ENCODE assay signal across 8 cellular contexts in the genomic region with DNA sequence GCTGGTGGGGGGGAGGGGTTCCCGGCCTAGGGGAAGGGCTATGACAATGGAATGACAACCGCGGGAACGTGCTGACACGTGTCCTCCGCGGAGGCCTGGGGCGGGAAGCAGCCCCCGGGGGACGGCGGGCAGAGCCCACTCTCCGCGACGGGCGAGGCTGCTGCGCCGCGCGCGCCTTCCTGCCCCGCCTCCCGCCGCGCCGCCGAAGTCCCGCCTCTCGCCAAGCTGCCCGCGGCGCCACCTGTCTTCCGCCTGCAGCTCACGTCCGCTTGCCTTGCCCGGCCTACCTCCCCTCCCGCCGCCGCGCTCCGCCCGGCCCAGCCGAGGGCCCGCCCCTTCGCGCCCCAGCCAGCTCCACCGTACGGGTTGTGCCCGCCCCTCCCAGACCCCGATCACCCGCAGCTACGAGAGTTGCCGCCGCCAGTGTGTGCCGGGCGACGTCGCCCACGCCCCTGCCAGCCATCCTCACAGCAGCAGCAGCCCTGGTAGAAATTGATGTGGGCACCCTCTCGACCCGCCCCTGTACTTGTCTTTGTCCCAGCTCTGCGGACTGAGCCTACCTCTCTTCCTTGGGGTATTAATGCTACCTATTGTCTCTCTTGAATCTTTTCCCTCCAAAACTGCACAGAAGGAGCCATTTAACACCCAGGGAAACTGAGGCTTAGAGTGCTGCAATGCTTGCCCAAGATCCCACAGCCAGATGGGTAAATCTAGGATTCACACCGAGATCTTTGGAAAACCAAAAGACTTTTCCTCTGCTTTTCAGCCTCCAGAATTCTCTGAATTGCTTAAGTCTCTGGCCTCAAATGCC. TPM values are rescaled to one million over a fixed set of nuclear protein-coding genes. Genes with fewer than 3 reads are reported as not detected.
DNase-seq lines count a peak whose midpoint lies in the region; ATAC-seq and TF ChIP-seq lines count a peak whose summit lies in the region.

A gene with protein sequence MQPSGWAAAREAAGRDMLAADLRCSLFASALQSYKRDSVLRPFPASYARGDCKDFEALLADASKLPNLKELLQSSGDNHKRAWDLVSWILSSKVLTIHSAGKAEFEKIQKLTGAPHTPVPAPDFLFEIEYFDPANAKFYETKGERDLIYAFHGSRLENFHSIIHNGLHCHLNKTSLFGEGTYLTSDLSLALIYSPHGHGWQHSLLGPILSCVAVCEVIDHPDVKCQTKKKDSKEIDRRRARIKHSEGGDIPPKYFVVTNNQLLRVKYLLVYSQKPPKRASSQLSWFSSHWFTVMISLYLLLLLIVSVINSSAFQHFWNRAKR (minus strand): TSS at position 180 of the 811 bp plus-strand sequence. CDS start 457 bp downstream, outside the sequence.

- H4K20me1 ChIP-seq in OCI-LY3 (ENCODE audit: insufficient read depth, low read length), result no peaks in the 10 kb centered on the region

- peak within 1 kb of the TSS; percentile 75 for H3K9ac ChIP-seq in OCI-LY3 (ENCODE audit: low read length)

- H3K4me2 ChIP-seq in OCI-LY3 (ENCODE audit: low read length), result peak within 1 kb of the TSS; percentile 91

- peaks cover 17% of the 10 kb centered on the region for H3K4me1 ChIP-seq in OCI-LY3 (ENCODE audit: low read length)

- H2AFZ ChIP-seq in OCI-LY3 (ENCODE audit: low read depth, low read length), result peak within 1 kb of the TSS; percentile 73

- peak within 1 kb of the TSS; percentile 12; the same call in 1 of the 2 replicates for H3K27ac ChIP-seq in OCI-LY3 (ENCODE audit: low read length)

- H3K4me3 ChIP-seq in OCI-LY3 (ENCODE audit: low read length) (peak within 1 kb of the TSS; percentile 83), epithelial cell of esophagus (ENCODE audit: low read length) (peak within 1 kb of the TSS; percentile 57)

- H3K27me3 ChIP-seq in OCI-LY3 (ENCODE audit: low read depth, low read length), result 0 out of 2 replicates have a peak, but pooled peaks cover 3% of the 10 kb centered on the region

- peak; percentile 92 for ATAC-seq in GM21528 (IDR thresholded peaks at IDR 0.05; ENCODE audit: low FRiP score, unreplicated experiment)

- H3K79me2 ChIP-seq in OCI-LY3 (ENCODE audit: low read length), result no peaks in the 10 kb centered on the region

- H3K9me3 ChIP-seq in OCI-LY3 (ENCODE audit: insufficient read depth, low read length), result no peaks in the 10 kb centered on the region

- H3K36me3 ChIP-seq in OCI-LY3 (replicated peaks; ENCODE audit: low read depth, low read length), result no peaks in the 10 kb centered on the region

- peak; percentile 78 for DNase-seq in DMS153 (lab: John Stamatoyannopoulos, UW)
- DNase-seq in HuH-7.5 (ENCODE audit: low spot score), result peak; percentile 79
- DNase-seq in activated CD8-positive, alpha-beta memory T cell treated with anti-CD3 and anti-CD28 coated beads, Interleukin-2, amount 50 U/mL, for 48 hours, result peak; percentile 95
- DNase-seq in epithelial cell of esophagus (ENCODE audit: low read depth), result peak; percentile 91
- peak; percentile 90 for DNase-seq in mucosa of gallbladder (ENCODE audit: low spot score)
- peak; percentile 71 to 88 for DNase-seq in stimulated activated CD8-positive, alpha-beta memory T cell treated with anti-CD3 and anti-CD28 coated beads, Interleukin-4, amount 100 ng/mL, for 4 hours (ENCODE audit: low read depth in 2 of 2, low spot score in 1 of 2)

- TF ChIP-seq CTCF in OCI-LY3 (IDR thresholded peaks at IDR 0.05; ENCODE audit: low read depth, low read length), result peak; percentile 37
- TF ChIP-seq CTCF in epithelial cell of esophagus (IDR thresholded peaks at IDR 0.05; ENCODE audit: insufficient read depth, low read depth, low read length, missing control alignments), result peak; percentile 9

RNA-seq across cellular contexts. Expression of the gene that starts here (rescaled TPM):
- total RNA-seq in mucosa of gallbladder, result 12.4 TPM

Comparison
In these comparisons a context has a peak if more than half of its experiments do, and no peak if none do; other contexts are left out.
1. Peak in every context shown above with its lines: DNase-seq, ATAC-seq, H3K4me3 ChIP-seq and H3K27ac ChIP-seq.